8 cellular contexts compared by ENCODE assay signal in the genomic region with DNA sequence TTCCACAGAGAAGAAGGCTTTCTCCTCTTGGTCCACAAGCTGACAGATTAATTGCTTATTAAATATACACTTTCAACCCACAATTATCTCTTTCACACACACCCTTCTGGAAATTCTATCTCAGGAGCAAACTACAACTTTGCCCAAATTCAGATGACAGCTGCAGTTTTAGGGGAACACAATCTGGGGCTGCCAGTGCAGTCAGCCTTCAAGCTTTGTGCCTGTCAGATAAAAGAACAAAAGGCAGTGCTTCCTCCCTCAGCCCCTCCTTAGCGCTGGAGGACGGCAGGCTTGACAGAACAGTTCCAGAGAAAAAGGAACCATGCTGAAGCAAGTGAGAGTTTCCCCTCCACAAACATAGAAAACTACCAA.
A peak's percentile ranks its signal among the peaks of the same experiment; 100 is the strongest.
DNase-seq lines count a peak whose midpoint lies in the region; ATAC-seq and TF ChIP-seq lines count a peak whose summit lies in the region.

No MANE protein-coding gene starts in this region.

- WGBS in heart right ventricle, 2 donors = 21 to 27% methylated on average over 2 of the region's 2 CpGs

- H3K27me3 ChIP-seq in RWPE2 (ENCODE audit: insufficient read depth, poor library complexity, severe bottlenecking) = no peaks in the 10 kb centered on the region
- no peaks in the 10 kb centered on the region for H3K27me3 ChIP-seq in heart right ventricle
- H3K27me3 ChIP-seq in gastrocnemius medialis = no peaks in the 10 kb centered on the region

- H3K4me3 ChIP-seq in RWPE2 (ENCODE audit: severe bottlenecking) (peak overlapping the region; percentile 30), heart right ventricle (peak overlapping the region in 7 of 10 donors; percentile 1 to 35 (median 28)), gastrocnemius medialis (peak overlapping the region in 2 of 4 donors; percentile 21 to 28)

- DNase-seq in HFFc6 = no peak
- DNase-seq in RWPE2 (ENCODE audit: low spot score) = no peak
- peak in 1 of 2 donors; percentile 11 for DNase-seq in heart right ventricle
- DNase-seq in gastrocnemius medialis = no peak
- no peak for DNase-seq in effector CD8-positive, alpha-beta T cell (lab: John Stamatoyannopoulos, UW)
- no peak for DNase-seq in activated CD8-positive, alpha-beta memory T cell treated with anti-CD3 and anti-CD28 coated beads, Interleukin-2, amount 50 U/mL, for 4 hours
- DNase-seq in activated CD8-positive, alpha-beta memory T cell treated with anti-CD3 and anti-CD28 coated beads, Interleukin-2, amount 50 U/mL, for 48 hours = no peak
- no peak for DNase-seq in SK-N-DZ (ENCODE audit: low spot score)

- peaks cover 37% of the 10 kb centered on the region for H3K4me1 ChIP-seq in RWPE2 (ENCODE audit: insufficient read depth, poor library complexity, severe bottlenecking)
- peaks cover 0 to 32% (median 13%) of the 10 kb centered on the region in 9 donors for H3K4me1 ChIP-seq in heart right ventricle
- peaks cover 16 to 32% of the 10 kb centered on the region in 2 donors for H3K4me1 ChIP-seq in gastrocnemius medialis

- H3K27ac Mint-ChIP-seq in HFFc6 = peak overlapping the region; percentile 16; the same call in 1 of the 2 replicates

- H3K9me3 Mint-ChIP-seq in HFFc6 = no peaks in the 10 kb centered on the region

- in situ Hi-C loops in gastrocnemius medialis (cut with MboI; ENCODE audit: low sequenced_read_pairs in 4 of 4) = no loop called here

- H3K9me3 ChIP-seq in RWPE2 (ENCODE audit: severe bottlenecking) (no peaks in the 10 kb centered on the region), heart right ventricle (no peaks in the 10 kb centered on the region), gastrocnemius medialis (no peaks in the 10 kb centered on the region)

- peak; percentile 4 for ATAC-seq in RWPE2 (ENCODE audit: low read depth)
- ATAC-seq in heart right ventricle = peak; percentile 55 to 73 (median 62)
- peak; percentile 16 to 19 for ATAC-seq in gastrocnemius medialis

- H3K27me3 Mint-ChIP-seq in HFFc6 (ENCODE audit: insufficient read depth) = no peaks in the 10 kb centered on the region; the same call in 1 of the 2 replicates

- H3K4me3 Mint-ChIP-seq in HFFc6 = no peak overlapping the region

- 0 out of 2 replicates have a peak, but pooled peaks cover 5% of the 10 kb centered on the region for H3K36me3 Mint-ChIP-seq in HFFc6 (ENCODE audit: low read depth)

- H3K36me3 ChIP-seq in RWPE2 (ENCODE audit: low read depth) (no peaks in the 10 kb centered on the region; the same call in 1 of the 2 replicates), heart right ventricle (no peaks in the 10 kb centered on the region), gastrocnemius medialis (no peaks in the 10 kb centered on the region)

- intact Hi-C loops in heart right ventricle (cut with DNase I) = no loop called here
- intact Hi-C loops in gastrocnemius medialis (cut with DNase I; ENCODE audit: low total_unique reads) = no loop called here

- no peak for TF ChIP-seq CTCF in HFFc6 (IDR thresholded peaks at IDR 0.05)
- TF ChIP-seq CTCF in RWPE2 (IDR thresholded peaks at IDR 0.05; ENCODE audit: poor library complexity, severe bottlenecking) = no peak
- TF ChIP-seq CTCF in heart right ventricle (IDR thresholded peaks at IDR 0.05) = no peak
- TF ChIP-seq CTCF in gastrocnemius medialis (IDR thresholded peaks at IDR 0.05 in 4 of 5, conservative IDR thresholded peaks at IDR 0.05 in 1 of 5) = no peak

- TF ChIP-seq POLR2A in gastrocnemius medialis (IDR thresholded peaks at IDR 0.05) = no peak

- H3K4me1 Mint-ChIP-seq in HFFc6 (ENCODE audit: low read depth) = peaks cover 30% of the 10 kb centered on the region

- peak overlapping the region; percentile 100 for H3K27ac ChIP-seq in RWPE2 (ENCODE audit: poor library complexity, severe bottlenecking)
- peak overlapping the region in 7 of 10 donors; percentile 23 to 86 (median 51) for H3K27ac ChIP-seq in heart right ventricle
- H3K27ac ChIP-seq in gastrocnemius medialis = peak overlapping the region in 1 of 4 donors; percentile 30

Comparison
In these comparisons a context has a peak if more than half of its experiments do, and no peak if none do; other contexts are left out.
1. ATAC-seq: peak in every context shown above with its lines; median percentile 62 in heart right ventricle; 18 in gastrocnemius medialis; 4 in RWPE2.